ENCODE assay signal across 8 cellular contexts in genomic region chrX:154748712-154749339, GRCh38. TPM values are rescaled to one million over a fixed set of nuclear protein-coding genes. Genes with fewer than 3 reads are reported as not detected.
DNase-seq lines count a peak whose midpoint lies in the region; ATAC-seq, FAIRE-seq and TF ChIP-seq lines count a peak whose summit lies in the region.

No MANE protein-coding gene starts in this region.

- no peak for TF ChIP-seq CTCF in CD4-positive, alpha-beta T cell (IDR thresholded peaks at IDR 0.05)
- TF ChIP-seq CTCF in RWPE2 (IDR thresholded peaks at IDR 0.05; ENCODE audit: poor library complexity, severe bottlenecking): peak; percentile 67
- TF ChIP-seq CTCF in astrocyte of the cerebellum (IDR thresholded peaks at IDR 0.05; ENCODE audit: low read depth, low read length, missing control alignments): peak; percentile 63

- no peaks in the 10 kb centered on the region for H3K9me3 ChIP-seq in CD4-positive, alpha-beta T cell (ENCODE audit: control insufficient read depth, low read length)
- H3K9me3 ChIP-seq in RWPE2 (ENCODE audit: severe bottlenecking): no peaks in the 10 kb centered on the region
- H3K9me3 ChIP-seq in small intestine (ENCODE audit: control insufficient read depth, low read depth): no peaks in the 10 kb centered on the region

- peak overlapping the region; percentile 60 for H3K27ac Mint-ChIP-seq in CD4-positive, alpha-beta T cell

- 22 to 26% (median 24%) methylated on average over 11 of the region's 11 CpGs for WGBS in small intestine, 3 donors

- POLR2A ChIA-PET in CD4-positive, alpha-beta T cell (lab: Charles Lee): interaction anchor here (1.2 to 4.9 kb wide), 7 partner anchors 11 to 37 kb away, joined by 4 to 30 read pairs (median 5); partner anchors contain the start of gene DKC1

- intact Hi-C loops in CD4-positive, alpha-beta T cell (cut with DNase I, micrococcal nuclease): loop anchor here in 1 of 2 experiments (2.0 kb wide), 2 partner anchors 14 to 30 kb away; no protein-coding TSS in a partner anchor

- TF ChIP-seq POLR2A in GM18505 (IDR thresholded peaks at IDR 0.05; ENCODE audit: borderline replicate concordance, extremely low read depth, insufficient read depth, insufficient read length): no peak

- H3K4me1 ChIP-seq in RWPE2 (ENCODE audit: insufficient read depth, poor library complexity, severe bottlenecking): no peaks in the 10 kb centered on the region
- no peaks in the 10 kb centered on the region for H3K4me1 ChIP-seq in small intestine (ENCODE audit: control insufficient read depth in 2 of 2, insufficient read depth in 1 of 2, low read depth in 1 of 2, low read length in 1 of 2)

- H3K9me3 Mint-ChIP-seq in CD4-positive, alpha-beta T cell: no peaks in the 10 kb centered on the region

- H3K27ac ChIP-seq in CD4-positive, alpha-beta T cell (ENCODE audit: low read depth, low read length): no peak overlapping the region
- H3K27ac ChIP-seq in RWPE2 (ENCODE audit: poor library complexity, severe bottlenecking) (no peak overlapping the region), small intestine (ENCODE audit: low read depth in 1 of 2, low read length in 1 of 2) (no peak overlapping the region)

- H3K4me3 ChIP-seq in RWPE2 (ENCODE audit: severe bottlenecking) (no peak overlapping the region), astrocyte of the cerebellum (ENCODE audit: low read depth, low read length) (no peak overlapping the region), small intestine (ENCODE audit: low read depth in 1 of 2, low read length in 2 of 2) (no peak overlapping the region)

- H3K4me1 Mint-ChIP-seq in CD4-positive, alpha-beta T cell (ENCODE audit: low read depth): peaks cover 34% of the 10 kb centered on the region

- peak in 8 of 10 experiments; percentile 14 to 45 (median 30) for DNase-seq in CD4-positive, alpha-beta T cell
- DNase-seq in LHCN-M2 (ENCODE audit: low read depth): peak; percentile 64
- DNase-seq in RWPE2 (ENCODE audit: low spot score): no peak
- DNase-seq in astrocyte of the cerebellum (ENCODE audit: low read depth): no peak
- peak; percentile 44 for DNase-seq in hepatic stellate cell (ENCODE audit: low spot score)
- DNase-seq in small intestine: peak; percentile 62

- peak overlapping the region; percentile 80 for H3K4me3 Mint-ChIP-seq in CD4-positive, alpha-beta T cell

- H3K36me3 ChIP-seq in RWPE2 (ENCODE audit: low read depth) (no peaks in the 10 kb centered on the region), small intestine (ENCODE audit: control insufficient read depth in 2 of 2, insufficient read depth in 2 of 2, low read length in 2 of 2) (no peaks in the 10 kb centered on the region)

- peak; percentile 73 for ATAC-seq in CD4-positive, alpha-beta T cell (ENCODE audit: poor library complexity)
- ATAC-seq in GM18867 (IDR thresholded peaks at IDR 0.05; ENCODE audit: unreplicated experiment): peak; percentile 56
- ATAC-seq in RWPE2 (ENCODE audit: low read depth): peak; percentile 61
- ATAC-seq in GM18505 (IDR thresholded peaks at IDR 0.05; ENCODE audit: unreplicated experiment): no peak

- CTCF ChIA-PET in CD4-positive, alpha-beta T cell (lab: Charles Lee): interaction anchor here (0.5 to 2.3 kb wide), 10 partner anchors 8 to 36 kb away, joined by 3 to 16 read pairs (median 6); no protein-coding TSS in a partner anchor

- no peaks in the 10 kb centered on the region for H3K27me3 ChIP-seq in CD4-positive, alpha-beta T cell (ENCODE audit: control insufficient read depth, insufficient read depth, low read length)
- H3K27me3 ChIP-seq in RWPE2 (ENCODE audit: insufficient read depth, poor library complexity, severe bottlenecking): no peaks in the 10 kb centered on the region
- H3K27me3 ChIP-seq in small intestine (ENCODE audit: control insufficient read depth in 2 of 2, insufficient read depth in 2 of 2, low read length in 2 of 2): no peaks in the 10 kb centered on the region

- in situ Hi-C loops in astrocyte of the cerebellum (cut with HindIII; ENCODE audit: low sequenced_read_pairs): no loop called here

- peaks cover 6% of the 10 kb centered on the region for H3K36me3 Mint-ChIP-seq in CD4-positive, alpha-beta T cell (ENCODE audit: low read depth)

- H3K27me3 Mint-ChIP-seq in CD4-positive, alpha-beta T cell: no peaks in the 10 kb centered on the region

- peak; percentile 30 for FAIRE-seq in small intestine (lab: Jason Lieb, UNC)

RNA-seq across cellular contexts. Expression of gene GAB3, which starts 2.1 kb away (rescaled TPM):
- total RNA-seq in CD4-positive, alpha-beta T cell: 1 to 10 TPM; 3.4 to 3.5 TPM
- 2.4 and 12.5 TPM in 2 replicates for total RNA-seq in LHCN-M2 (2014; rRNA removed)
- polyA plus RNA-seq in LHCN-M2 (2012): 1.9 TPM
- 1 to 10 TPM; 1.1 to 1.6 (median 1.1) TPM for polyA plus RNA-seq in small intestine

RNA-seq across cellular contexts. Expression of gene DKC1, which starts 13.8 kb away (rescaled TPM):
- 10 to 100 TPM; 51.7 to 58.6 TPM for total RNA-seq in CD4-positive, alpha-beta T cell
- 40.5 and 46.2 TPM in 2 replicates for total RNA-seq in LHCN-M2 (2014; rRNA removed)
- polyA plus RNA-seq in LHCN-M2 (2012): 33.2 TPM
- 10 to 100 TPM; 12.5 to 56.0 (median 19.7) TPM for polyA plus RNA-seq in small intestine

RNA-seq across cellular contexts. Expression of gene MPP1, which starts 56.5 kb away (rescaled TPM):
- 10 to 100 TPM; 10.7 to 13.1 TPM for total RNA-seq in CD4-positive, alpha-beta T cell
- total RNA-seq in LHCN-M2 (2014; rRNA removed): 23.2 and 27.2 TPM in 2 replicates
- polyA plus RNA-seq in LHCN-M2 (2012): 21.3 TPM
- polyA plus RNA-seq in small intestine: 100 to 1,000 TPM in 2 of 3 donors, 10 to 100 TPM in 1; 35.9 to 199 (median 132) TPM

Comparison
In these comparisons a context has a peak if more than half of its experiments do, and no peak if none do; other contexts are left out.
1. DNase-seq: peak in CD4-positive, alpha-beta T cell (8 of 10), LHCN-M2 (single experiment), hepatic stellate cell (single experiment) and small intestine (single experiment); none in RWPE2 (single experiment) and astrocyte of the cerebellum (single experiment).